ENCODE assay signal across 17 cellular contexts in genomic region chr10:51524041-51524440, GRCh38.
DNase-seq lines count a peak whose midpoint lies in the region; ATAC-seq and TF ChIP-seq lines count a peak whose summit lies in the region.
"Had no signal": no experiment of that assay in that cellular context is flagged by ENCODE, and none has a peak within 500 bp of the region (broad histone marks: within the 10 kb centered on the region; RNA-seq: fewer than 3 reads in every experiment).

No MANE protein-coding gene starts in this region.

- H3K4me3 ChIP-seq in MG63 (no peak overlapping the region), osteoblast (ENCODE audit: insufficient read depth, low read length) (no peak overlapping the region), Caco-2 (ENCODE audit: low read depth, low read length) (no peak overlapping the region), GM23338 (no peak overlapping the region)
- H3K4me3 ChIP-seq: K562, SK-N-MC had no signal

- no peaks in the 10 kb centered on the region for H3F3A ChIP-seq in GM23338 (replicated peaks; ENCODE audit: low read depth)

- H3K27me3 Mint-ChIP-seq in Caco-2 (ENCODE audit: insufficient read depth, unreplicated experiment), result peaks cover 3% of the 10 kb centered on the region
- no peaks in the 10 kb centered on the region for H3K27me3 Mint-ChIP-seq in GM23338 (ENCODE audit: insufficient read depth, low read depth, poor library complexity)

- no peak overlapping the region for H3K4me2 ChIP-seq in osteoblast (ENCODE audit: insufficient read depth, low read length)
- H3K4me2 ChIP-seq in GM23338, result no peak overlapping the region

- H3K9me2 ChIP-seq in GM23338 (ENCODE audit: insufficient read depth), result no peaks in the 10 kb centered on the region

- H3K27ac Mint-ChIP-seq in Caco-2 (ENCODE audit: unreplicated experiment), result no peak overlapping the region
- H3K27ac Mint-ChIP-seq in GM23338, result no peak overlapping the region
- H3K27ac Mint-ChIP-seq: CD14-positive monocyte, T-cell had no signal

- peak; percentile 4 for DNase-seq in EL
- peak; percentile 14 for DNase-seq in MG63
- peak; percentile 27 for DNase-seq in fibroblast of gingiva (ENCODE audit: low read depth)
- peak; percentile 4 for DNase-seq in osteoblast (ENCODE audit: insufficient read length, low spot score, missing footprints)
- DNase-seq in Caco-2, result no peak
- no peak for DNase-seq in GM23338 (ENCODE audit: low spot score)
- DNase-seq in glomerular visceral epithelial cell (ENCODE audit: extremely low spot score), result no peak
- DNase-seq: NCI-H1092 treated with DMSO at 0.1 percent for 48 hours, NCI-H1694, NCI-H446 treated with DMSO at 0.1 percent for 48 hours, NCI-H774, T-cell had no signal

- H3K36me3 ChIP-seq in MG63, result no peaks in the 10 kb centered on the region
- no peaks in the 10 kb centered on the region for H3K36me3 ChIP-seq in osteoblast (ENCODE audit: insufficient read depth, low read length)
- no peaks in the 10 kb centered on the region for H3K36me3 ChIP-seq in Caco-2 (ENCODE audit: control insufficient read depth, insufficient read depth, low read length)
- no peaks in the 10 kb centered on the region for H3K36me3 ChIP-seq in GM23338 (ENCODE audit: insufficient read depth)

- H2AFZ ChIP-seq in osteoblast (ENCODE audit: low read length), result no peak overlapping the region
- H2AFZ ChIP-seq in GM23338, result no peak overlapping the region

- no peak overlapping the region for H3K4me3 Mint-ChIP-seq in Caco-2 (ENCODE audit: unreplicated experiment)
- H3K4me3 Mint-ChIP-seq in GM23338, result no peak overlapping the region
- H3K4me3 Mint-ChIP-seq: CD14-positive monocyte, T-cell had no signal

- H3K36me3 Mint-ChIP-seq in Caco-2 (ENCODE audit: insufficient read depth, unreplicated experiment) (no peaks in the 10 kb centered on the region), GM23338 (ENCODE audit: low read depth) (no peaks in the 10 kb centered on the region)
- H3K36me3 Mint-ChIP-seq: CD14-positive monocyte, T-cell had no signal

- no peaks in the 10 kb centered on the region for H4K20me1 ChIP-seq in osteoblast (ENCODE audit: insufficient read depth, low read length)
- H4K20me1 ChIP-seq in GM23338 (replicated peaks; ENCODE audit: insufficient read depth), result no peaks in the 10 kb centered on the region

- H3K4me1 ChIP-seq in osteoblast (ENCODE audit: insufficient read depth, low read length), result no peaks in the 10 kb centered on the region
- H3K4me1 ChIP-seq in Caco-2, result no peaks in the 10 kb centered on the region
- no peaks in the 10 kb centered on the region for H3K4me1 ChIP-seq in GM23338 (ENCODE audit: insufficient read depth)

- H3K27ac ChIP-seq in osteoblast (ENCODE audit: low read depth, low read length), result no peak overlapping the region
- H3K27ac ChIP-seq in GM23338 (ENCODE audit: low read depth), result no peak overlapping the region
- H3K27ac ChIP-seq: SK-N-MC had no signal

- no TSS peak for BruUV-seq in Caco-2 (replicated peaks; lab: Mats Ljungman, UMichigan)

- TF ChIP-seq CTCF in osteoblast (IDR thresholded peaks at IDR 0.05; ENCODE audit: extremely low read depth, low read depth, low read length) (no peak), Caco-2 (IDR thresholded peaks at IDR 0.05; ENCODE audit: insufficient read depth in 1 of 2, low read depth in 1 of 2, low read length in 1 of 2, severe bottlenecking in 1 of 2, unreplicated experiment in 1 of 2) (no peak), GM23338 (conservative IDR thresholded peaks at IDR 0.05; ENCODE audit: low read depth in 2 of 2) (no peak)

- POLR2A ChIA-PET in Caco-2 (lab: Charles Lee), result no interaction called here

- H3K27me3 ChIP-seq in MG63, result no peaks in the 10 kb centered on the region
- no peaks in the 10 kb centered on the region for H3K27me3 ChIP-seq in osteoblast (ENCODE audit: insufficient read depth, low read length)
- H3K27me3 ChIP-seq in Caco-2 (replicated peaks; ENCODE audit: control insufficient read depth, insufficient read depth, low read length), result no peaks in the 10 kb centered on the region
- H3K27me3 ChIP-seq in GM23338 (ENCODE audit: insufficient read depth), result no peaks in the 10 kb centered on the region

- no peak for ATAC-seq in GM23338
- ATAC-seq in HG02610 (IDR thresholded peaks at IDR 0.05; ENCODE audit: unreplicated experiment), result no peak
- ATAC-seq: K562, Right ventricle myocardium inferior, T-cell had no signal

- intact Hi-C loops in Caco-2 (cut with micrococcal nuclease; ENCODE audit: unreplicated experiment), result no loop called here

- H3K79me2 ChIP-seq in osteoblast (ENCODE audit: insufficient read depth, low read length) (no peaks in the 10 kb centered on the region), GM23338 (replicated peaks; ENCODE audit: insufficient read depth) (no peaks in the 10 kb centered on the region)

- H3K9me3 ChIP-seq in MG63, result no peaks in the 10 kb centered on the region
- H3K9me3 ChIP-seq in osteoblast (ENCODE audit: low read depth, low read length), result no peaks in the 10 kb centered on the region
- H3K9me3 ChIP-seq in Caco-2, result no peaks in the 10 kb centered on the region

- CTCF ChIA-PET in Caco-2 (lab: Charles Lee), result no interaction called here

- H3K4me1 Mint-ChIP-seq in Caco-2 (ENCODE audit: low read depth, unreplicated experiment), result no peaks in the 10 kb centered on the region
- peaks cover 16% of the 10 kb centered on the region; the same call in 2 of the 3 replicates for H3K4me1 Mint-ChIP-seq in GM23338
- H3K4me1 Mint-ChIP-seq: CD14-positive monocyte, T-cell had no signal

- H3K9me3 Mint-ChIP-seq in Caco-2 (ENCODE audit: unreplicated experiment) (no peaks in the 10 kb centered on the region), GM23338 (no peaks in the 10 kb centered on the region)

TF ChIP-seq in GM23338, 12 proteins besides CTCF, POLR2A, EP300 and RAD21 (continues in another document):
- TF ChIP-seq CREB1 (CRISPR knock-in tag; IDR thresholded peaks at IDR 0.05; ENCODE audit: low read depth), result no peak
- no peak for TF ChIP-seq ZNF462 (CRISPR knock-in tag; IDR thresholded peaks at IDR 0.05)

Comparison
In these comparisons a context has a peak if more than half of its experiments do, and no peak if none do; other contexts are left out.
1. DNase-seq: peak in EL (single experiment), MG63 (single experiment), fibroblast of gingiva (single experiment) and osteoblast (single experiment); none in Caco-2 (0 of 2), GM23338 (single experiment) and glomerular visceral epithelial cell (single experiment).